In genomic region chr2:105769504-105769903, GRCh38 we compare ENCODE assay signal across 11 cellular contexts. TPM values are rescaled to one million over a fixed set of nuclear protein-coding genes. Genes with fewer than 3 reads are reported as not detected.
DNase-seq lines count a peak whose midpoint lies in the region; ATAC-seq and TF ChIP-seq lines count a peak whose summit lies in the region.
"Had no signal": no experiment of that assay in that cellular context is flagged by ENCODE, and none has a peak within 500 bp of the region (broad histone marks: within the 10 kb centered on the region; RNA-seq: fewer than 3 reads in every experiment).

No MANE protein-coding gene starts in this region.

- peak in 1 of 2 donors; percentile 19 for ATAC-seq in naive thymus-derived CD8-positive, alpha-beta T cell
- no peak for ATAC-seq in HG03045 (IDR thresholded peaks at IDR 0.05; ENCODE audit: unreplicated experiment)
- no peak for ATAC-seq in GM18861 (IDR thresholded peaks at IDR 0.05; ENCODE audit: unreplicated experiment)
- ATAC-seq in HG02938 (IDR thresholded peaks at IDR 0.05; ENCODE audit: unreplicated experiment) = no peak

- DNase-seq in NB4 (ENCODE audit: low read depth) (no peak), caudate nucleus (lab: John Stamatoyannopoulos, UW) (no peak), nucleus accumbens (lab: John Stamatoyannopoulos, UW) (no peak)
- no peak for DNase-seq in naive thymus-derived CD8-positive, alpha-beta T cell
- DNase-seq: EL, sigmoid colon, tibial artery had no signal

- H3K27ac Mint-ChIP-seq in naive thymus-derived CD8-positive, alpha-beta T cell = peak overlapping the region; percentile 67 to 99 (median 92)

- H3K36me3 Mint-ChIP-seq in naive thymus-derived CD8-positive, alpha-beta T cell = peaks cover 7 to 61% (median 15%) of the 10 kb centered on the region in 3 donors

- no peaks in the 10 kb centered on the region for H3K27me3 Mint-ChIP-seq in naive thymus-derived CD8-positive, alpha-beta T cell

- H3K27me3 ChIP-seq in DOHH2 (ENCODE audit: control insufficient read depth, low read length) = no peaks in the 10 kb centered on the region
- H3K27me3 ChIP-seq: sigmoid colon, tibial artery had no signal

- TF ChIP-seq CTCF in DOHH2 (IDR thresholded peaks at IDR 0.05; ENCODE audit: low read depth, low read length, poor library complexity, severe bottlenecking) (no peak), NB4 (IDR thresholded peaks at IDR 0.05; ENCODE audit: low read depth, low read length) (peak; percentile 11)

- no peaks in the 10 kb centered on the region for H3K9me2 ChIP-seq in DOHH2 (replicated peaks; ENCODE audit: control insufficient read depth, low read length)

- no peaks in the 10 kb centered on the region for H3F3A ChIP-seq in DOHH2 (ENCODE audit: control insufficient read depth, insufficient read depth)

- POLR2A ChIA-PET in naive thymus-derived CD8-positive, alpha-beta T cell (lab: Charles Lee) = interaction anchor here (0.8 to 2.1 kb wide), 3 partner anchors 12 to 17 kb away, joined by 3 to 14 read pairs (median 4); no protein-coding TSS in a partner anchor

- peaks cover 41% of the 10 kb centered on the region for H3K79me2 ChIP-seq in DOHH2 (ENCODE audit: control insufficient read depth, low read length)

- no peaks in the 10 kb centered on the region for H3K9me3 Mint-ChIP-seq in naive thymus-derived CD8-positive, alpha-beta T cell

- H3K9me3 ChIP-seq in DOHH2 (ENCODE audit: control insufficient read depth, insufficient read depth, low read length) = no peaks in the 10 kb centered on the region
- H3K9me3 ChIP-seq: sigmoid colon, tibial artery had no signal

- peaks cover 63 to 100% (median 98%) of the 10 kb centered on the region in 4 donors for H3K4me1 Mint-ChIP-seq in naive thymus-derived CD8-positive, alpha-beta T cell

- TF ChIP-seq POLR2A in NB4 (IDR thresholded peaks at IDR 0.05; ENCODE audit: extremely low read depth, insufficient read length) = no peak

- no peak overlapping the region for H3K4me3 ChIP-seq in DOHH2 (ENCODE audit: low read length)
- no peak overlapping the region for H3K4me3 ChIP-seq in NB4 (ENCODE audit: low read depth, low read length)
- H3K4me3 ChIP-seq: sigmoid colon, tibial artery had no signal

- H3K36me3 ChIP-seq in DOHH2 (ENCODE audit: control insufficient read depth, low read length) = no peaks in the 10 kb centered on the region
- H3K36me3 ChIP-seq: sigmoid colon had no signal

- H3K4me2 ChIP-seq in DOHH2 (ENCODE audit: low read length) = peak overlapping the region; percentile 42

- H3K4me1 ChIP-seq in DOHH2 (ENCODE audit: control insufficient read depth, low read length) = peaks cover 24% of the 10 kb centered on the region

- peak overlapping the region in 9 of 10 donors; percentile 38 to 69 (median 51) for H3K4me3 Mint-ChIP-seq in naive thymus-derived CD8-positive, alpha-beta T cell

- H4K20me1 ChIP-seq in DOHH2 (ENCODE audit: control insufficient read depth, insufficient read depth, low read depth, low read length) = peaks cover 21% of the 10 kb centered on the region; the same call in 1 of the 2 replicates

- H3K27ac ChIP-seq in DOHH2 (ENCODE audit: low read depth, low read length) (no peak overlapping the region), caudate nucleus (ENCODE audit: low read depth, low read length) (peak overlapping the region; percentile 18)
- H3K27ac ChIP-seq: sigmoid colon, tibial artery had no signal

RNA-seq across cellular contexts. Expression of gene NCK2, which starts 24.8 kb away (rescaled TPM):
- total RNA-seq in naive thymus-derived CD8-positive, alpha-beta T cell = 100 to 1,000 TPM; 119 to 124 TPM
- 100 to 1,000 TPM in 1 of 3 donors, 10 to 100 TPM in 2; 36.6 to 110 (median 67.8) TPM for polyA plus RNA-seq in naive thymus-derived CD8-positive, alpha-beta T cell
